ENCODE assay signal across 8 cellular contexts in genomic region chr11:40293655-40294342, GRCh38.
DNase-seq lines count a peak whose midpoint lies in the region; ATAC-seq, FAIRE-seq and TF ChIP-seq lines count a peak whose summit lies in the region.

No MANE protein-coding gene starts in this region.

- peak; percentile 89 to 93 for TF ChIP-seq CTCF in Caco-2 (IDR thresholded peaks at IDR 0.05; ENCODE audit: insufficient read depth in 1 of 2, low read depth in 1 of 2, low read length in 1 of 2, severe bottlenecking in 1 of 2, unreplicated experiment in 1 of 2)
- TF ChIP-seq CTCF in foreskin fibroblast (IDR thresholded peaks at IDR 0.05; ENCODE audit: low read depth, low read length): peak; percentile 89

- intact Hi-C loops in Caco-2 (cut with micrococcal nuclease; ENCODE audit: unreplicated experiment): loop anchor here (1.0 to 5.0 kb wide), 2 partner anchors 163 to 1501 kb away; no protein-coding TSS in a partner anchor

- peak overlapping the region; percentile 78 for H3K4me3 Mint-ChIP-seq in Caco-2 (ENCODE audit: unreplicated experiment)
- H3K4me3 Mint-ChIP-seq in natural killer cell treated with Interleukin-12 subunit alpha and Interleukin-12 subunit beta and Interleukin-15 and Interleukin-18, amount 100 ng/mL, for 72 hours: peak overlapping the region; percentile 67

- peaks cover 12% of the 10 kb centered on the region for H3K27me3 Mint-ChIP-seq in Caco-2 (ENCODE audit: insufficient read depth, unreplicated experiment)
- peaks cover 8 to 12% of the 10 kb centered on the region in 2 donors for H3K27me3 Mint-ChIP-seq in natural killer cell treated with Interleukin-12 subunit alpha and Interleukin-12 subunit beta and Interleukin-15 and Interleukin-18, amount 100 ng/mL, for 72 hours

- H3K4me1 ChIP-seq in Caco-2: no peaks in the 10 kb centered on the region

- no peaks in the 10 kb centered on the region; the same call in 1 of the 2 replicates for H3K27me3 ChIP-seq in Caco-2 (replicated peaks; ENCODE audit: control insufficient read depth, insufficient read depth, low read length)

- peak; percentile 97 for FAIRE-seq in urothelium cell line (lab: Jason Lieb, UNC)

- H3K4me1 Mint-ChIP-seq in Caco-2 (ENCODE audit: low read depth, unreplicated experiment): peaks cover 10% of the 10 kb centered on the region
- peaks cover 5 to 10% of the 10 kb centered on the region in 2 donors for H3K4me1 Mint-ChIP-seq in natural killer cell treated with Interleukin-12 subunit alpha and Interleukin-12 subunit beta and Interleukin-15 and Interleukin-18, amount 100 ng/mL, for 72 hours (ENCODE audit: low read depth in 2 of 2)

- no TSS peak for BruUV-seq in Caco-2 (replicated peaks; lab: Mats Ljungman, UMichigan)

- H3K27ac Mint-ChIP-seq in Caco-2 (ENCODE audit: unreplicated experiment): no peak overlapping the region
- no peak overlapping the region for H3K27ac Mint-ChIP-seq in natural killer cell treated with Interleukin-12 subunit alpha and Interleukin-12 subunit beta and Interleukin-15 and Interleukin-18, amount 100 ng/mL, for 72 hours

- DNase-seq in Caco-2 (peak; percentile 63 to 78), NCI-H446 (lab: John Stamatoyannopoulos, UW) (peak; percentile 84 to 87), foreskin fibroblast (peak; percentile 60 to 86), urothelium cell line (ENCODE audit: low spot score) (peak; percentile 82)
- DNase-seq in activated T-cell treated with anti-CD3 and anti-CD28 coated beads, Interleukin-2, amount 50 U/mL, for 48 hours: peak; percentile 41 to 56
- no peak for DNase-seq in natural killer cell treated with Interleukin-12 subunit alpha and Interleukin-12 subunit beta and Interleukin-15 and Interleukin-18, amount 100 ng/mL, for 72 hours (ENCODE audit: low spot score)

- no peaks in the 10 kb centered on the region for H3K36me3 Mint-ChIP-seq in Caco-2 (ENCODE audit: insufficient read depth, unreplicated experiment)
- H3K36me3 Mint-ChIP-seq in natural killer cell treated with Interleukin-12 subunit alpha and Interleukin-12 subunit beta and Interleukin-15 and Interleukin-18, amount 100 ng/mL, for 72 hours: no peaks in the 10 kb centered on the region

- ATAC-seq in GM19035 (IDR thresholded peaks at IDR 0.05; ENCODE audit: unreplicated experiment) (peak; percentile 92), HG03159 (IDR thresholded peaks at IDR 0.05; ENCODE audit: unreplicated experiment) (peak; percentile 95)
- ATAC-seq in natural killer cell treated with Interleukin-12 subunit alpha and Interleukin-12 subunit beta and Interleukin-15 and Interleukin-18, amount 100 ng/mL, for 72 hours: peak; percentile 44 to 77

- H3K9me3 Mint-ChIP-seq in Caco-2 (ENCODE audit: unreplicated experiment): no peaks in the 10 kb centered on the region
- peaks cover 5% of the 10 kb centered on the region for H3K9me3 Mint-ChIP-seq in natural killer cell treated with Interleukin-12 subunit alpha and Interleukin-12 subunit beta and Interleukin-15 and Interleukin-18, amount 100 ng/mL, for 72 hours

- no peaks in the 10 kb centered on the region for H3K9me3 ChIP-seq in Caco-2

- no peaks in the 10 kb centered on the region for H3K36me3 ChIP-seq in Caco-2 (ENCODE audit: control insufficient read depth, insufficient read depth, low read length)

- H3K4me3 ChIP-seq in Caco-2 (ENCODE audit: low read depth, low read length) (peak overlapping the region; percentile 43), foreskin fibroblast (ENCODE audit: low read depth in 1 of 2, low read length in 2 of 2) (peak overlapping the region; percentile 54 to 68)

- CTCF ChIA-PET in Caco-2 (lab: Charles Lee): interaction anchor here (0.7 to 1.2 kb wide), 7 partner anchors 10 to 169 kb away, joined by 3 to 6 read pairs (median 4); no protein-coding TSS in a partner anchor

- POLR2A ChIA-PET in Caco-2 (lab: Charles Lee): no interaction called here
